1 cellular context compared by ENCODE assay signal in the genomic region with DNA sequence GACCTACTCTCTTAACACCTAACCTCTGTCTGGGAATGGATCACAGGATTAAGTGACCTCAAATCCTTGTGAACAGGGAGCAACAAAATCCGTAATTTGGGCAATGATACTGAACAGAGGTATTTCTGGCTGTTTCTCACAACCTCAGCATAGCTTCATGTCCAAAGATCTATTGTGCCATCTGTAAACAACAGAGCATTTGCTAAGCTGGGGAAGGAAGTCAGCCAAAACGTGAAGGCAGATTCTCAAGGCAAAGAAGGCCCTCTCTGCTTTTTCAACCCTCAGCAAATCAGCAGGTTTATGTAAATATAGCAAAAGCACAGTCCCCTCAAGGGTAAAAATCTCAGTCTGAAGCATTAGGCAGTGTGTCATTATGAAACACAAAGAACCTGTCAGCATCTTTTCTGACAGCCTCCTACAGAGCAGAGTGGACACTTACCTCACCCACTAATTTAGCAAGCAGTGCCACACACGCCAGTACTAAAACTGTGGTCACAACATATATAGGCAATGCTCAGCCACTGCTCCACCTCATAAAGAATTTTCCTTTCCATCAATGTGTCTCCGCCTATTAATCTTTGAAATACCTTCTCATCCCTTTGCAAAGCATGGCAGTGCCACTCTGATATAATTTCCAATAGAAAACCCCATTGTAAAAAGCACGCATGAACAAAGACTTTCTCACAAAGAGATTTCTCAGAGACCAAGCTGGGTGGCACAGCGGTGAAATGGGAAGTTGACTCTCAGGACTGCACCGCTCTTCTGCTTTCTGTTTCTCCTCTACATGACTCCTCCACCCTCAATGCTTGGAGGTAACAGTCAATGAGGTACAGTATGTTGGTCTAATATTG.
A peak's percentile ranks its signal among the peaks of the same experiment; 100 is the strongest.
TF ChIP-seq lines count a peak whose summit lies in the region.

No MANE protein-coding gene starts in this region.

TF ChIP-seq in liver, 16 proteins besides CTCF, POLR2A, EP300 and RAD21 (continued from another document):
- TF ChIP-seq, protein P1, sequence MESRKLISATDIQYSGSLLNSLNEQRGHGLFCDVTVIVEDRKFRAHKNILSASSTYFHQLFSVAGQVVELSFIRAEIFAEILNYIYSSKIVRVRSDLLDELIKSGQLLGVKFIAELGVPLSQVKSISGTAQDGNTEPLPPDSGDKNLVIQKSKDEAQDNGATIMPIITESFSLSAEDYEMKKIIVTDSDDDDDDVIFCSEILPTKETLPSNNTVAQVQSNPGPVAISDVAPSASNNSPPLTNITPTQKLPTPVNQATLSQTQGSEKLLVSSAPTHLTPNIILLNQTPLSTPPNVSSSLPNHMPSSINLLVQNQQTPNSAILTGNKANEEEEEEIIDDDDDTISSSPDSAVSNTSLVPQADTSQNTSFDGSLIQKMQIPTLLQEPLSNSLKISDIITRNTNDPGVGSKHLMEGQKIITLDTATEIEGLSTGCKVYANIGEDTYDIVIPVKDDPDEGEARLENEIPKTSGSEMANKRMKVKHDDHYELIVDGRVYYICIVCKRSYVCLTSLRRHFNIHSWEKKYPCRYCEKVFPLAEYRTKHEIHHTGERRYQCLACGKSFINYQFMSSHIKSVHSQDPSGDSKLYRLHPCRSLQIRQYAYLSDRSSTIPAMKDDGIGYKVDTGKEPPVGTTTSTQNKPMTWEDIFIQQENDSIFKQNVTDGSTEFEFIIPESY (IDR thresholded peaks at IDR 0.05): no peak
- peak; percentile 66 for TF ChIP-seq SP1 (IDR thresholded peaks at IDR 0.05)
- no peak for TF ChIP-seq YY1 (IDR thresholded peaks at IDR 0.05)
- TF ChIP-seq FOXA2 (IDR thresholded peaks at IDR 0.05): peak; percentile 95
- peak; percentile 94 for TF ChIP-seq FOXA1 (IDR thresholded peaks at IDR 0.05)
- no peak for TF ChIP-seq NR2F2 (IDR thresholded peaks at IDR 0.05)
